In genomic region chr17:57354669-57355068, GRCh38 we compare ENCODE assay signal across 21 cellular contexts.
DNase-seq lines count a peak whose midpoint lies in the region; ATAC-seq and TF ChIP-seq lines count a peak whose summit lies in the region.
"Had no signal": no experiment of that assay in that cellular context is flagged by ENCODE, and none has a peak within 500 bp of the region (broad histone marks: within the 10 kb centered on the region; RNA-seq: fewer than 3 reads in every experiment).

No MANE protein-coding gene starts in this region.

- H3K4me3 ChIP-seq in KMS-11 (IDR thresholded peaks at IDR 0.05; ENCODE audit: insufficient read depth, low read depth, low read length) (no peak overlapping the region), ascending aorta (no peak overlapping the region)
- H3K4me3 ChIP-seq: pancreas, skin epidermis, upper lobe of right lung had no signal

- intact Hi-C loops in ascending aorta (cut with DNase I): no loop called here

- H3K4me1 ChIP-seq in KMS-11 (ENCODE audit: low read depth, poor library complexity, severe bottlenecking) (peaks cover 93% of the 10 kb centered on the region), ascending aorta (peaks cover 0 to 9% of the 10 kb centered on the region in 2 donors)

- H3K4me2 ChIP-seq in KMS-11: peak overlapping the region; percentile 99

- peaks cover 72% of the 10 kb centered on the region for H3K79me2 ChIP-seq in KMS-11 (ENCODE audit: insufficient read depth, low read depth)

- peaks cover 26% of the 10 kb centered on the region for H3K36me3 Mint-ChIP-seq in activated naive CD4-positive, alpha-beta T cell treated with anti-CD3 and anti-CD28 coated beads, Interleukin-2, amount 10 ng/mL, durations not matched to agents 7 days and 5 days
- H3K36me3 Mint-ChIP-seq in stimulated activated effector memory CD8-positive, alpha-beta T cell treated with anti-CD3 and anti-CD28 coated beads, Interleukin-12 subunit alpha, Interleukin-12 subunit beta, amount 100 ng/mL, for 72 hours: no peaks in the 10 kb centered on the region

- H3K27ac ChIP-seq in KMS-11 (peak overlapping the region; percentile 98), ascending aorta (peak overlapping the region; percentile 77 to 79)
- H3K27ac ChIP-seq: pancreas, upper lobe of right lung had no signal

- H4K20me1 ChIP-seq in KMS-11 (ENCODE audit: insufficient read depth): no peaks in the 10 kb centered on the region

- peak overlapping the region; percentile 79 for H3K27ac Mint-ChIP-seq in activated naive CD4-positive, alpha-beta T cell treated with anti-CD3 and anti-CD28 coated beads, Interleukin-2, amount 10 ng/mL, durations not matched to agents 7 days and 5 days
- peak overlapping the region; percentile 16 for H3K27ac Mint-ChIP-seq in stimulated activated effector memory CD8-positive, alpha-beta T cell treated with anti-CD3 and anti-CD28 coated beads, Interleukin-12 subunit alpha, Interleukin-12 subunit beta, amount 100 ng/mL, for 72 hours
- H3K27ac Mint-ChIP-seq: HFFc6 had no signal

- no peak for DNase-seq in activated naive CD4-positive, alpha-beta T cell treated with anti-CD3 and anti-CD28 coated beads, Interleukin-2, amount 10 ng/mL, durations not matched to agents 7 days and 5 days
- DNase-seq in activated naive CD4-positive, alpha-beta T cell treated with Interleukin-2 at 50 U/mL for 16 hours: no peak
- DNase-seq in ascending aorta (ENCODE audit: low spot score in 2 of 2) (no peak), NCI-H1694 (lab: John Stamatoyannopoulos, UW) (no peak)
- DNase-seq in stimulated activated effector memory CD8-positive, alpha-beta T cell treated with anti-CD3 and anti-CD28 coated beads, Interleukin-12 subunit alpha, Interleukin-12 subunit beta, amount 100 ng/mL, for 72 hours (ENCODE audit: low spot score in 2 of 2): no peak
- DNase-seq: ACHN; activated B cell treated with CpG ODN at 0.5 μM for 24 hours; activated CD8-positive, alpha-beta memory T cell treated with anti-CD3 and anti-CD28 coated beads, Interleukin-2, amount 50 U/mL, for 48 hours; COR-L47; effector CD8-positive, alpha-beta T cell; HFFc6; hypothalamus; kidney glomerular epithelial cell; MV-4-11; NCI-H82; pancreas; upper lobe of right lung had no signal

- H3K36me3 ChIP-seq in KMS-11 (ENCODE audit: insufficient read depth): no peaks in the 10 kb centered on the region
- no peaks in the 10 kb centered on the region for H3K36me3 ChIP-seq in ascending aorta
- H3K36me3 ChIP-seq: pancreas, upper lobe of right lung had no signal

- no peaks in the 10 kb centered on the region for H3K9me3 ChIP-seq in ascending aorta
- H3K9me3 ChIP-seq: pancreas, upper lobe of right lung had no signal

- no peak overlapping the region for H2AFZ ChIP-seq in KMS-11 (ENCODE audit: low read depth)

- CTCF ChIA-PET in activated naive CD4-positive, alpha-beta T cell treated with anti-CD3 and anti-CD28 coated beads, Interleukin-2, amount 10 ng/mL, durations not matched to agents 7 days and 5 days (lab: Charles Lee): interaction anchor here (1.2 kb wide), 1 partner anchor 112 kb away, joined by 5 read pairs; no protein-coding TSS in a partner anchor

- peaks cover 51% of the 10 kb centered on the region for H3K4me1 Mint-ChIP-seq in activated naive CD4-positive, alpha-beta T cell treated with anti-CD3 and anti-CD28 coated beads, Interleukin-2, amount 10 ng/mL, durations not matched to agents 7 days and 5 days
- peaks cover 71% of the 10 kb centered on the region for H3K4me1 Mint-ChIP-seq in stimulated activated effector memory CD8-positive, alpha-beta T cell treated with anti-CD3 and anti-CD28 coated beads, Interleukin-12 subunit alpha, Interleukin-12 subunit beta, amount 100 ng/mL, for 72 hours

- no peak overlapping the region for H3K4me3 Mint-ChIP-seq in activated naive CD4-positive, alpha-beta T cell treated with anti-CD3 and anti-CD28 coated beads, Interleukin-2, amount 10 ng/mL, durations not matched to agents 7 days and 5 days
- H3K4me3 Mint-ChIP-seq in stimulated activated effector memory CD8-positive, alpha-beta T cell treated with anti-CD3 and anti-CD28 coated beads, Interleukin-12 subunit alpha, Interleukin-12 subunit beta, amount 100 ng/mL, for 72 hours: no peak overlapping the region
- H3K4me3 Mint-ChIP-seq: activated B cell treated with CpG ODN at 0.5 μM for 24 hours, HFFc6 had no signal

- H3K27me3 ChIP-seq in KMS-11 (ENCODE audit: insufficient read depth, low read depth) (no peaks in the 10 kb centered on the region), ascending aorta (no peaks in the 10 kb centered on the region)
- H3K27me3 ChIP-seq: pancreas, upper lobe of right lung had no signal

- ATAC-seq in stimulated activated effector memory CD8-positive, alpha-beta T cell treated with anti-CD3 and anti-CD28 coated beads, Interleukin-12 subunit alpha, Interleukin-12 subunit beta, amount 100 ng/mL, for 72 hours: peak; percentile 50
- ATAC-seq in HG03097 (IDR thresholded peaks at IDR 0.05; ENCODE audit: low FRiP score, unreplicated experiment): no peak
- ATAC-seq in HG03469 (IDR thresholded peaks at IDR 0.05; ENCODE audit: unreplicated experiment): no peak
- ATAC-seq: pancreas, upper lobe of right lung had no signal

- TF ChIP-seq CTCF in KMS-11 (conservative IDR thresholded peaks at IDR 0.05; ENCODE audit: low read depth, low read length): no peak
- TF ChIP-seq CTCF in ascending aorta (IDR thresholded peaks at IDR 0.05): no peak

- H3K27me3 Mint-ChIP-seq in activated naive CD4-positive, alpha-beta T cell treated with anti-CD3 and anti-CD28 coated beads, Interleukin-2, amount 10 ng/mL, durations not matched to agents 7 days and 5 days: no peaks in the 10 kb centered on the region
- H3K27me3 Mint-ChIP-seq: activated B cell treated with CpG ODN at 0.5 μM for 24 hours had no signal

- peak overlapping the region; percentile 17; the same call in 1 of the 2 replicates for H3K9ac ChIP-seq in KMS-11

- no peaks in the 10 kb centered on the region for H3K9me3 Mint-ChIP-seq in activated naive CD4-positive, alpha-beta T cell treated with anti-CD3 and anti-CD28 coated beads, Interleukin-2, amount 10 ng/mL, durations not matched to agents 7 days and 5 days
- no peaks in the 10 kb centered on the region for H3K9me3 Mint-ChIP-seq in stimulated activated effector memory CD8-positive, alpha-beta T cell treated with anti-CD3 and anti-CD28 coated beads, Interleukin-12 subunit alpha, Interleukin-12 subunit beta, amount 100 ng/mL, for 72 hours
- H3K9me3 Mint-ChIP-seq: activated B cell treated with CpG ODN at 0.5 μM for 24 hours, HFFc6 had no signal
